Comparison of ENCODE assay signal across 11 cellular contexts in the genomic region with DNA sequence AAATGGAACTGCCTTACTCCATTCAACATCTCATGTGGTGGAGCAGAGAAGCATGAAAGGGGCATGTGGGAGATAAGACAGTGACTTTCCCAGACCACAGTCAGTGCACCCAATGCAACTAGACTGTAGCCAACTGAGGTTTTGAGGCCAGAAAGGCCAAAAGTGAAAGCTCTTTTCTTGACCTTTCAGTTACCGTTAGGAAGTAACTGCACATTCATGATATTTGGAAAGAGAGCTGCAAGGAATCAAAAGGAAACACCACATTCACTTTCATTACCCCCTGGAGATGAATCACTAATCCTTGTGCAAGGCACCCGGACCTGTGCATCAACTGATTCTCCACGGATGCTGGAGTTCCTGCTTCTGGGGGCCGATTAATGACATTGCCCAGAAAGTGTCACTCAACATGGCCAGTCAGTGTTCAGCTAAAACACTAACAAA.
DNase-seq lines count a peak whose midpoint lies in the region; ATAC-seq and TF ChIP-seq lines count a peak whose summit lies in the region.
"Had no signal": no experiment of that assay in that cellular context is flagged by ENCODE, and none has a peak within 500 bp of the region (broad histone marks: within the 10 kb centered on the region; RNA-seq: fewer than 3 reads in every experiment).

No MANE protein-coding gene starts in this region.

- no peaks in the 10 kb centered on the region for H3K36me3 Mint-ChIP-seq in activated T-helper 2 cell treated with anti-CD3 and anti-CD28 coated beads, Interferon-gamma antibody, Interleukin-2, Interleukin-4, amounts not matched to agents 10 μg/mL and 5 μg/mL and 100 μg/mL, durations not matched to agents 14 hours and 24 hours and 36 hours (ENCODE audit: low read depth)

- peaks cover 14% of the 10 kb centered on the region for H3K4me1 Mint-ChIP-seq in activated T-helper 2 cell treated with anti-CD3 and anti-CD28 coated beads, Interferon-gamma antibody, Interleukin-2, Interleukin-4, amounts not matched to agents 10 μg/mL and 5 μg/mL and 100 μg/mL, durations not matched to agents 14 hours and 24 hours and 36 hours (ENCODE audit: low read depth)

- peak overlapping the region in 1 of 4 donors; percentile 28 for H3K27ac ChIP-seq in esophagus squamous epithelium

- H3K36me3 ChIP-seq in esophagus squamous epithelium = no peaks in the 10 kb centered on the region

- peaks cover 0 to 6% (median 0%) of the 10 kb centered on the region in 3 donors for H3K4me1 ChIP-seq in esophagus squamous epithelium

- no peak for TF ChIP-seq CTCF in esophagus squamous epithelium (IDR thresholded peaks at IDR 0.05)

- H3K9me3 Mint-ChIP-seq in activated T-helper 2 cell treated with anti-CD3 and anti-CD28 coated beads, Interferon-gamma antibody, Interleukin-2, Interleukin-4, amounts not matched to agents 10 μg/mL and 5 μg/mL and 100 μg/mL, durations not matched to agents 14 hours and 24 hours and 36 hours = no peaks in the 10 kb centered on the region

- H3K9me3 ChIP-seq in esophagus squamous epithelium = no peaks in the 10 kb centered on the region

- ATAC-seq in GM19351 (IDR thresholded peaks at IDR 0.05; ENCODE audit: unreplicated experiment) (peak; percentile 77), HG03159 (IDR thresholded peaks at IDR 0.05; ENCODE audit: unreplicated experiment) (peak; percentile 51), GM19324 (IDR thresholded peaks at IDR 0.05; ENCODE audit: low FRiP score, unreplicated experiment) (no peak)

- intact Hi-C loops in activated T-helper 2 cell treated with anti-CD3 and anti-CD28 coated beads, Interferon-gamma antibody, Interleukin-2, Interleukin-4, amounts not matched to agents 10 μg/mL and 5 μg/mL and 100 μg/mL, durations not matched to agents 14 hours and 24 hours and 36 hours (cut with micrococcal nuclease) = loop anchor here (2.0 kb wide), 1 partner anchor 74 kb away; the partner anchor contains the start of gene ELK3
- intact Hi-C loops in esophagus squamous epithelium (cut with DNase I) = no loop called here

- in situ Hi-C loops in ACHN (cut with HindIII; ENCODE audit: low pct_ligation_motif_present, low pct_unique_long_range_greater_than_20kb, low sequenced_read_pairs) = no loop called here

- H3K27me3 ChIP-seq in esophagus squamous epithelium = no peaks in the 10 kb centered on the region

- no peak overlapping the region for H3K4me3 Mint-ChIP-seq in activated T-helper 2 cell treated with anti-CD3 and anti-CD28 coated beads, Interferon-gamma antibody, Interleukin-2, Interleukin-4, amounts not matched to agents 10 μg/mL and 5 μg/mL and 100 μg/mL, durations not matched to agents 14 hours and 24 hours and 36 hours (ENCODE audit: low read depth)

- no peaks in the 10 kb centered on the region for H3K27me3 Mint-ChIP-seq in activated T-helper 2 cell treated with anti-CD3 and anti-CD28 coated beads, Interferon-gamma antibody, Interleukin-2, Interleukin-4, amounts not matched to agents 10 μg/mL and 5 μg/mL and 100 μg/mL, durations not matched to agents 14 hours and 24 hours and 36 hours (ENCODE audit: low read depth)

- DNase-seq in ACHN (peak; percentile 15), NCI-H1436 treated with DMSO at 0.1 percent for 48 hours (lab: John Stamatoyannopoulos, UW) (no peak), esophagus squamous epithelium (lab: John Stamatoyannopoulos, UW) (no peak)
- DNase-seq in activated T-helper 2 cell treated with anti-CD3 and anti-CD28 coated beads, Interferon-gamma antibody, Interleukin-2, Interleukin-4, amounts not matched to agents 10 μg/mL and 5 μg/mL and 100 μg/mL, durations not matched to agents 14 hours and 24 hours and 36 hours (ENCODE audit: low spot score) = no peak
- DNase-seq in stimulated activated CD8-positive, alpha-beta memory T cell treated with anti-CD3 and anti-CD28 coated beads, Interleukin-4, amount 100 ng/mL, for 48 hours = no peak
- DNase-seq: DND-41, left cardiac atrium, NCI-H524 treated with DMSO at 0.1 percent for 48 hours had no signal

- TF ChIP-seq POLR2A in esophagus squamous epithelium (IDR thresholded peaks at IDR 0.05) = no peak

- 27 to 38% methylated on average over 2 to 4 of the region's 4 CpGs for WGBS in esophagus squamous epithelium, 2 donors

- H3K27ac Mint-ChIP-seq in activated T-helper 2 cell treated with anti-CD3 and anti-CD28 coated beads, Interferon-gamma antibody, Interleukin-2, Interleukin-4, amounts not matched to agents 10 μg/mL and 5 μg/mL and 100 μg/mL, durations not matched to agents 14 hours and 24 hours and 36 hours = peak overlapping the region; percentile 40

- no peak overlapping the region for H3K4me3 ChIP-seq in esophagus squamous epithelium
